ENCODE assay signal across 18 cellular contexts in the genomic region with DNA sequence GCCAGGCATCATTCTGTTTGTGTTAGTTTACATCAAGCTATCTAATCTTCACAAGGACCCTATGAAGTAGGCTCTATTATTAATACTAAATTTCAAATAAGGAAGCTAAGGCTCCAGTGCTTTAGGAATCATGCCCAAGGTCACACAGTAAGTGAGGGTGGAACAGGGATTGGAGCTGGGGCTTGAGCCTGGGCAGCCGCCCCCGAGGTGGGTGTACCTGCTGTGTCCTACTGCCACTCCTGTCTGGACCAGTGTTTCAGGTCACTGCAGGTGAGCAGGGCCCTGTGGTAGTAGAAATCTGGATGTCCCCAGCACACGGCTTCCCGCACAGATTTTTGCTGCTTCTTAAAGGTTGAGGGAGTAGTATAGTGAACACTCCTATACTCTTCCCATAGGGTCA. TPM values are rescaled to one million over a fixed set of nuclear protein-coding genes. Genes with fewer than 3 reads are reported as not detected.
DNase-seq lines count a peak whose midpoint lies in the region; ATAC-seq and TF ChIP-seq lines count a peak whose summit lies in the region.
"Had no signal": no experiment of that assay in that cellular context is flagged by ENCODE, and none has a peak within 500 bp of the region (broad histone marks: within the 10 kb centered on the region; RNA-seq: fewer than 3 reads in every experiment).

No MANE protein-coding gene starts in this region.

- H3K4me1 Mint-ChIP-seq in activated T-helper 17 cell treated with anti-CD3 and anti-CD28 coated beads, Interleukin-2, amount 50 U/mL, for 72 hours, result peaks cover 53% of the 10 kb centered on the region
- peaks cover 79% of the 10 kb centered on the region for H3K4me1 Mint-ChIP-seq in nephron progenitor cell

- no peak for TF ChIP-seq CTCF in left ventricle myocardium inferior (IDR thresholded peaks at IDR 0.05; ENCODE audit: borderline replicate concordance)
- no peak for TF ChIP-seq CTCF in nephron progenitor cell (IDR thresholded peaks at IDR 0.05)

- H3K9me3 Mint-ChIP-seq in activated T-helper 17 cell treated with anti-CD3 and anti-CD28 coated beads, Interleukin-2, amount 50 U/mL, for 72 hours, result no peaks in the 10 kb centered on the region
- no peaks in the 10 kb centered on the region for H3K9me3 Mint-ChIP-seq in nephron progenitor cell
- H3K9me3 Mint-ChIP-seq: activated naive CD4-positive, alpha-beta T cell treated with anti-CD3 and anti-CD28 coated beads, Interleukin-2, amount 50 U/mL, for 72 hours; T-helper 1 cell treated with Interleukin-12 subunit alpha and Interleukin-12 subunit beta and Interleukin-4 antibody, amounts not matched to agents 30 μg/mL and 1 μg/mL, for 36 hours had no signal

- no peaks in the 10 kb centered on the region for H3K27me3 ChIP-seq in left ventricle myocardium inferior (ENCODE audit: low read depth)
- no peaks in the 10 kb centered on the region for H3K27me3 ChIP-seq in mucosa of stomach (ENCODE audit: control insufficient read depth, insufficient read depth, low read length)
- H3K27me3 ChIP-seq: uterus had no signal

- peaks cover 41% of the 10 kb centered on the region for H3K36me3 Mint-ChIP-seq in activated T-helper 17 cell treated with anti-CD3 and anti-CD28 coated beads, Interleukin-2, amount 50 U/mL, for 72 hours (ENCODE audit: low read depth)
- no peaks in the 10 kb centered on the region for H3K36me3 Mint-ChIP-seq in nephron progenitor cell (ENCODE audit: low read depth)

- no peak overlapping the region for H3K27ac Mint-ChIP-seq in activated T-helper 17 cell treated with anti-CD3 and anti-CD28 coated beads, Interleukin-2, amount 50 U/mL, for 72 hours
- no peak overlapping the region for H3K27ac Mint-ChIP-seq in nephron progenitor cell
- H3K27ac Mint-ChIP-seq: T-helper 1 cell treated with Interleukin-12 subunit alpha and Interleukin-12 subunit beta and Interleukin-4 antibody, amounts not matched to agents 30 μg/mL and 1 μg/mL, for 36 hours had no signal

- H3K9ac ChIP-seq in mucosa of stomach (ENCODE audit: low read length), result peak overlapping the region; percentile 45

- H3K36me3 ChIP-seq in left ventricle myocardium inferior (no peaks in the 10 kb centered on the region), mucosa of stomach (ENCODE audit: control insufficient read depth, insufficient read depth, low read length) (no peaks in the 10 kb centered on the region)
- H3K36me3 ChIP-seq: uterus had no signal

- no peaks in the 10 kb centered on the region for H3K27me3 Mint-ChIP-seq in activated T-helper 17 cell treated with anti-CD3 and anti-CD28 coated beads, Interleukin-2, amount 50 U/mL, for 72 hours
- peaks cover 18% of the 10 kb centered on the region for H3K27me3 Mint-ChIP-seq in nephron progenitor cell (ENCODE audit: low read depth, poor library complexity)

- H3K4me1 ChIP-seq in left ventricle myocardium inferior (peaks cover 99% of the 10 kb centered on the region), mucosa of stomach (ENCODE audit: control insufficient read depth, insufficient read depth, low read length) (peaks cover 93% of the 10 kb centered on the region)

- peak overlapping the region; percentile 96 for H3K4me3 Mint-ChIP-seq in activated T-helper 17 cell treated with anti-CD3 and anti-CD28 coated beads, Interleukin-2, amount 50 U/mL, for 72 hours
- H3K4me3 Mint-ChIP-seq in nephron progenitor cell, result no peak overlapping the region

- H3K27ac ChIP-seq in left ventricle myocardium inferior (replicated peaks), result peak overlapping the region; percentile 100
- H3K27ac ChIP-seq: uterus had no signal

- no peak for DNase-seq in left ventricle myocardium inferior
- no peak for DNase-seq in Right ventricle myocardium inferior (ENCODE audit: missing footprints)
- no peak for DNase-seq in NCI-H510A treated with DMSO at 0.1 percent for 48 hours (lab: John Stamatoyannopoulos, UW)
- DNase-seq in nephron progenitor cell, result no peak
- no peak for DNase-seq in ureter (ENCODE audit: low spot score)
- DNase-seq: activated CD4-positive, CD25-positive, alpha-beta regulatory T cell; H7; hypothalamus; NCI-H1092 treated with DMSO at 0.1 percent for 48 hours; NCI-H774; stimulated activated naive CD4-positive, alpha-beta T cell; uterus had no signal

- ATAC-seq in Right ventricle myocardium inferior (no peak), GM19452 (IDR thresholded peaks at IDR 0.05; ENCODE audit: unreplicated experiment) (no peak)
- ATAC-seq in activated T-helper 17 cell treated with anti-CD3 and anti-CD28 coated beads, Interleukin-2, amount 50 U/mL, for 72 hours (replicated peaks), result no peak
- ATAC-seq: activated naive CD4-positive, alpha-beta T cell treated with anti-CD3 and anti-CD28 coated beads, Interleukin-2, amount 50 U/mL, for 72 hours; K562 had no signal

- H3K9me3 ChIP-seq in left ventricle myocardium inferior (replicated peaks), result no peaks in the 10 kb centered on the region
- H3K9me3 ChIP-seq in mucosa of stomach (ENCODE audit: control insufficient read depth, low read length), result no peaks in the 10 kb centered on the region
- H3K9me3 ChIP-seq: uterus had no signal

- no peak overlapping the region for H3K4me3 ChIP-seq in left ventricle myocardium inferior
- no peak overlapping the region for H3K4me3 ChIP-seq in mucosa of stomach (ENCODE audit: low read length)
- H3K4me3 ChIP-seq: K562, uterus had no signal

- intact Hi-C loops in left ventricle myocardium inferior (cut with micrococcal nuclease) (loop anchor here (10.0 kb wide), 1 partner anchor 62 kb away; no protein-coding TSS in a partner anchor), Right ventricle myocardium inferior (cut with DNase I) (no loop called here)

RNA-seq across cellular contexts. Expression of a gene that starts 6.5 kb away (rescaled TPM):
- total RNA-seq in left ventricle myocardium inferior (62.3 TPM), Right ventricle myocardium inferior (63.4 TPM), ureter (77.5 TPM)
- 100 to 1,000 TPM; 101 to 119 TPM for total RNA-seq in activated T-helper 17 cell treated with anti-CD3 and anti-CD28 coated beads, Interleukin-2, amount 50 U/mL, for 72 hours
